9 cellular contexts compared by ENCODE assay signal in genomic region chr17:82243648-82244412, GRCh38. TPM values are rescaled to one million over a fixed set of nuclear protein-coding genes. Genes with fewer than 3 reads are reported as not detected.
DNase-seq lines count a peak whose midpoint lies in the region; ATAC-seq and TF ChIP-seq lines count a peak whose summit lies in the region.
"Had no signal": no experiment of that assay in that cellular context is flagged by ENCODE, and none has a peak within 500 bp of the region (broad histone marks: within the 10 kb centered on the region; RNA-seq: fewer than 3 reads in every experiment).

No MANE protein-coding gene starts in this region.

- peaks cover 13% of the 10 kb centered on the region for H3K4me1 Mint-ChIP-seq in T-helper 1 cell treated with Interleukin-12 subunit alpha and Interleukin-12 subunit beta and Interleukin-4 antibody, amounts not matched to agents 30 μg/mL and 1 μg/mL, for 36 hours (ENCODE audit: low read depth)
- H3K4me1 Mint-ChIP-seq in T-cell (peaks cover 41 to 64% (median 61%) of the 10 kb centered on the region in 3 donors), endothelial cell (ENCODE audit: unreplicated experiment) (peaks cover 27% of the 10 kb centered on the region)

- DNase-seq in T-helper 1 cell (no peak), T-cell (no peak), endothelial cell (ENCODE audit: low spot score) (no peak), gastrocnemius medialis (no peak), NCI-H2171 (lab: John Stamatoyannopoulos, UW) (no peak), NCI-H524 (lab: John Stamatoyannopoulos, UW) (no peak)
- DNase-seq: stimulated activated CD4-positive, alpha-beta T cell treated with anti-CD3 and anti-CD28 coated beads, Interleukin-15, amount 100 ng/mL, for 24 hours had no signal

- H3K4me3 Mint-ChIP-seq in T-helper 1 cell treated with Interleukin-12 subunit alpha and Interleukin-12 subunit beta and Interleukin-4 antibody, amounts not matched to agents 30 μg/mL and 1 μg/mL, for 36 hours, result no peak overlapping the region
- no peak overlapping the region for H3K4me3 Mint-ChIP-seq in T-cell
- H3K4me3 Mint-ChIP-seq in endothelial cell (ENCODE audit: unreplicated experiment), result peak overlapping the region; percentile 81

- ATAC-seq in T-cell (replicated peaks in 1 of 4), result no peak
- no peak for ATAC-seq in gastrocnemius medialis
- no peak for ATAC-seq in HG02623 (IDR thresholded peaks at IDR 0.05; ENCODE audit: unreplicated experiment)

- TF ChIP-seq POLR2A in gastrocnemius medialis (IDR thresholded peaks at IDR 0.05), result no peak

- H3K9me3 ChIP-seq in gastrocnemius medialis, result no peaks in the 10 kb centered on the region

- peak; percentile 33 for TF ChIP-seq CTCF in endothelial cell (IDR thresholded peaks at IDR 0.05; ENCODE audit: unreplicated experiment)
- TF ChIP-seq CTCF in gastrocnemius medialis (IDR thresholded peaks at IDR 0.05 in 4 of 5, conservative IDR thresholded peaks at IDR 0.05 in 1 of 5), result no peak

- CTCF ChIA-PET in T-cell (lab: Charles Lee), result interaction anchor here in 1 of 2 donors (0.7 kb wide), 1 partner anchor 77 kb away, joined by 3 read pairs; no protein-coding TSS in a partner anchor

- peak overlapping the region; percentile 90 to 98 (median 93) for H3K27ac ChIP-seq in gastrocnemius medialis

- POLR2A ChIA-PET in T-cell (lab: Charles Lee), result interaction anchor here in 1 of 2 donors (0.7 kb wide), 1 partner anchor 36 kb away, joined by 3 read pairs; no protein-coding TSS in a partner anchor

- peak overlapping the region; percentile 64 for H3K27ac Mint-ChIP-seq in T-helper 1 cell treated with Interleukin-12 subunit alpha and Interleukin-12 subunit beta and Interleukin-4 antibody, amounts not matched to agents 30 μg/mL and 1 μg/mL, for 36 hours
- peak overlapping the region; percentile 43 to 66 for H3K27ac Mint-ChIP-seq in T-cell
- peak overlapping the region; percentile 76 for H3K27ac Mint-ChIP-seq in endothelial cell (ENCODE audit: unreplicated experiment)

- H3K27me3 Mint-ChIP-seq in T-helper 1 cell treated with Interleukin-12 subunit alpha and Interleukin-12 subunit beta and Interleukin-4 antibody, amounts not matched to agents 30 μg/mL and 1 μg/mL, for 36 hours (ENCODE audit: low read depth), result no peaks in the 10 kb centered on the region
- no peaks in the 10 kb centered on the region for H3K27me3 Mint-ChIP-seq in T-cell
- peaks cover 21% of the 10 kb centered on the region for H3K27me3 Mint-ChIP-seq in endothelial cell (ENCODE audit: unreplicated experiment)

- no peaks in the 10 kb centered on the region for H3K9me3 Mint-ChIP-seq in T-helper 1 cell treated with Interleukin-12 subunit alpha and Interleukin-12 subunit beta and Interleukin-4 antibody, amounts not matched to agents 30 μg/mL and 1 μg/mL, for 36 hours
- H3K9me3 Mint-ChIP-seq in T-cell (no peaks in the 10 kb centered on the region), endothelial cell (ENCODE audit: unreplicated experiment) (no peaks in the 10 kb centered on the region)

- peaks cover 37% of the 10 kb centered on the region for H3K36me3 Mint-ChIP-seq in T-helper 1 cell treated with Interleukin-12 subunit alpha and Interleukin-12 subunit beta and Interleukin-4 antibody, amounts not matched to agents 30 μg/mL and 1 μg/mL, for 36 hours (ENCODE audit: low read depth)
- H3K36me3 Mint-ChIP-seq in T-cell, result peaks cover 39% of the 10 kb centered on the region
- peaks cover 48% of the 10 kb centered on the region for H3K36me3 Mint-ChIP-seq in endothelial cell (ENCODE audit: low read depth, unreplicated experiment)

- no peaks in the 10 kb centered on the region for H3K27me3 ChIP-seq in gastrocnemius medialis

- peaks cover 0 to 46% of the 10 kb centered on the region in 2 donors for H3K36me3 ChIP-seq in gastrocnemius medialis

- no peak overlapping the region for H3K4me3 ChIP-seq in gastrocnemius medialis

- in situ Hi-C loops in gastrocnemius medialis (cut with MboI; ENCODE audit: low sequenced_read_pairs in 4 of 4), result no loop called here

- peaks cover 68 to 72% of the 10 kb centered on the region in 2 donors for H3K4me1 ChIP-seq in gastrocnemius medialis

- intact Hi-C loops in gastrocnemius medialis (cut with DNase I; ENCODE audit: low total_unique reads), result loop anchor here (2.0 kb wide), 1 partner anchor 23 kb away; no protein-coding TSS in a partner anchor

RNA-seq across cellular contexts. Expression of gene SLC16A3, which starts 15.0 kb away (rescaled TPM):
- 10 to 100 TPM; 31.9 to 47.3 (median 40.9) TPM for total RNA-seq in T-cell
- 76.2 TPM for total RNA-seq in endothelial cell (ENCODE audit: unreplicated experiment)
- total RNA-seq in gastrocnemius medialis, result 100 to 1,000 TPM in 2 of 4 donors, 10 to 100 TPM in 2; 46.0 to 173 (median 126) TPM

RNA-seq across cellular contexts. Expression of gene CSNK1D, which starts 29.7 kb away (rescaled TPM):
- total RNA-seq in T-cell (100 to 1,000 TPM; 177 to 273 (median 194) TPM), endothelial cell (ENCODE audit: unreplicated experiment) (149 TPM), gastrocnemius medialis (10 to 100 TPM; 34.0 to 55.2 (median 47.3) TPM)

RNA-seq across cellular contexts. Expression of gene CCDC57, which starts 31.2 kb away (rescaled TPM):
- total RNA-seq in T-cell (100 to 1,000 TPM in 3 of 5 donors, 10 to 100 TPM in 2; 86.4 to 127 (median 103) TPM), endothelial cell (ENCODE audit: unreplicated experiment) (37.2 TPM), gastrocnemius medialis (10 to 100 TPM in 1 of 4 donors, 1 to 10 TPM in 3; 3.7 to 11.3 (median 5.1) TPM)
